8 cellular contexts compared by ENCODE assay signal in the genomic region with DNA sequence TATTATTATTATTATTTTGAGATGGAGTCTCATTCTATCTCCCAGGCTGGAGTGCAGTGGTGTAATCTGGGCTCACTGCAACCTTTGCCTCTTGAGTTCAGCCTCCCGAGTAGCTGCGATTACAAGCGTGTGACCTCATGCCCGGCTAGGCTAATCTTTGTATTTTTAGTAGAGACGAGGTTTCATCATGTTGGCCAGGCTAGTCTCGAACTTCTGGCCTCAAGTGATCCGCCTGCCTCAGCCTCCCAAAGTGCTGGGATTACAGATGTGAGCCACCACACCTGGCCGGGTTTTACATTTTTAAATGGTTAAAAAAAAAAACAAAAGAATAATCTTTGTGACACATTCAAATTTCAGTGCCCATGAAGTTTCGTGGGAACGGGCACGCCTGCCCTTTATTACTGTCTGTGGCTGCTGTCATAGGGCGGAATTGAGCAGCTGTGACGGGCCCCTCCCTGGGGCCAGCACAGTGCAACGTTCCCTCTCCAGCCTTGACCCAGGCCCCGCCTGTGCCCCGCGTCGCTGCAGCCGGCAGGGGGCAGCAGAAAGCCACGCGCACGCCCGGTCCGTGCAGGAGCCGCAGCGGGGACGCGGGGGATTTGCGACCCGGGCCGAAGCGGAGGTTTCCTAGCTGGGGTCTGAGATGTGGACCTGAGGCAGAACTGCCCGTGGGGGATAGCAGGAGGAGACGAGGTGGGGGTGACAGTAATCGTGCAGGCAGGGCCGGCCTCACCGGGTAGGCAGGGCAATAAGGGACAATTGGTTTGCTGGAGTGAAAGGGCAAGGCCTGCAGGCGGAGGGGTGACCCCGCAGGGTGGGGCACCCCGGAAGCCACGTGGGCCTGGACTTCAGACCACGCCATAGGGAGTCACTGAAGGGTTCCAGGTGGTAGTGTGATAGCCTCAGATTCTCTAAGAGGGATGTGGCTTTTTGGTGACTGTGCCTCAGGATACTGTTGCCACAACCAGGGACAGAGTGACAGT. TPM values are rescaled to one million over a fixed set of nuclear protein-coding genes. Genes with fewer than 3 reads are reported as not detected.
DNase-seq lines count a peak whose midpoint lies in the region; ATAC-seq, FAIRE-seq and TF ChIP-seq lines count a peak whose summit lies in the region.

No MANE protein-coding gene starts in this region.

- peak overlapping the region; percentile 63 for H3K4me3 ChIP-seq in choroid plexus epithelial cell (ENCODE audit: low read depth, low read length)

- peak; percentile 64 for DNase-seq in A172 (ENCODE audit: low spot score)
- peak; percentile 83 for DNase-seq in GM18507 (ENCODE audit: extremely low spot score, insufficient read length, low read depth)
- peak; percentile 83 for DNase-seq in NCI-H2171 (lab: John Stamatoyannopoulos, UW)
- peak; percentile 64 for DNase-seq in activated CD4-positive, alpha-beta T cell treated with anti-CD3 and anti-CD28 coated beads for 1 hour
- peak; percentile 57 for DNase-seq in choroid plexus epithelial cell (ENCODE audit: low read depth)
- DNase-seq in left colon = peak; percentile 86 to 90
- peak; percentile 67 for DNase-seq in stimulated activated CD4-positive, alpha-beta T cell treated with anti-CD3 and anti-CD28 coated beads, Interleukin-1b, Interleukin-23, amount 100 ng/mL, for 48 hours

- intact Hi-C loops in left colon (cut with DNase I, micrococcal nuclease) = loop anchor here in 1 of 2 donors (5.0 kb wide), 1 partner anchor 268 kb away; no protein-coding TSS in a partner anchor

- FAIRE-seq in GM18507 (lab: Jason Lieb, UNC) = peak; percentile 86

- ATAC-seq in HG02981 (IDR thresholded peaks at IDR 0.05; ENCODE audit: unreplicated experiment) (peak; percentile 98), left colon (peak; percentile 88)

- TF ChIP-seq CTCF in choroid plexus epithelial cell (conservative IDR thresholded peaks at IDR 0.05; ENCODE audit: low read depth, low read length) = peak; percentile 80

RNA-seq across cellular contexts. Expression of gene SYTL3, which starts 54.3 kb away (rescaled TPM):
- total RNA-seq in A172 (2014; rRNA removed; shearing (Covaris generic)) = 1.7 and 2.0 TPM in 2 replicates
- 1 to 10 TPM; 2.6 to 2.7 TPM for total RNA-seq in left colon

RNA-seq across cellular contexts. Expression of gene DYNLT1, which starts 59.6 kb away (rescaled TPM):
- 128 and 154 TPM in 2 replicates for total RNA-seq in A172 (2014; rRNA removed; shearing (Covaris generic))
- 100 to 1,000 TPM; 142 to 178 TPM for total RNA-seq in left colon

Comparison
In these comparisons a context has a peak if more than half of its experiments do, and no peak if none do; other contexts are left out.
1. Peak in every context shown above with its lines: DNase-seq, ATAC-seq and H3K4me3 ChIP-seq.